In genomic region chr12:131773582-131774221, GRCh38 we compare ENCODE assay signal across 8 cellular contexts. TPM values are rescaled to one million over a fixed set of nuclear protein-coding genes. Genes with fewer than 3 reads are reported as not detected.
A peak's percentile ranks its signal among the peaks of the same experiment; 100 is the strongest.
DNase-seq lines count a peak whose midpoint lies in the region; ATAC-seq lines count a peak whose summit lies in the region.

No MANE protein-coding gene starts in this region.

- peaks cover 28% of the 10 kb centered on the region for H3K36me3 ChIP-seq in CD4-positive, alpha-beta memory T cell (ENCODE audit: insufficient read depth, low read length)

- no peaks in the 10 kb centered on the region for H3K9me3 ChIP-seq in CD4-positive, alpha-beta memory T cell (ENCODE audit: control insufficient read depth in 1 of 2, low read length in 2 of 2)

- POLR2A ChIA-PET in CD4-positive, alpha-beta memory T cell (lab: Charles Lee; ENCODE audit: partially characterized antibody), result interaction anchor here (0.7 to 1.1 kb wide), 3 partner anchors 13 to 43 kb away, joined by 3 to 5 read pairs (median 3); no protein-coding TSS in a partner anchor

- ATAC-seq in HG03097 (IDR thresholded peaks at IDR 0.05; ENCODE audit: low FRiP score, unreplicated experiment), result peak; percentile 67

- peaks cover 40 to 82% of the 10 kb centered on the region in 2 donors for H3K36me3 Mint-ChIP-seq in CD4-positive, alpha-beta memory T cell
- peaks cover 70% of the 10 kb centered on the region for H3K36me3 Mint-ChIP-seq in activated T-helper 2 cell treated with anti-CD3 and anti-CD28 coated beads, Interferon-gamma antibody, Interleukin-2, Interleukin-4, amounts not matched to agents 10 μg/mL and 5 μg/mL and 100 μg/mL, durations not matched to agents 14 hours and 24 hours and 36 hours (ENCODE audit: low read depth)

- no peak overlapping the region for H3K4me3 ChIP-seq in CD4-positive, alpha-beta memory T cell (ENCODE audit: low read length in 2 of 2)

- H3K4me1 ChIP-seq in CD4-positive, alpha-beta memory T cell (ENCODE audit: insufficient read depth, low read length), result peaks cover 9% of the 10 kb centered on the region

- peak overlapping the region; percentile 53 to 85 (median 71) for H3K27ac Mint-ChIP-seq in CD4-positive, alpha-beta memory T cell
- H3K27ac Mint-ChIP-seq in activated T-helper 2 cell treated with anti-CD3 and anti-CD28 coated beads, Interferon-gamma antibody, Interleukin-2, Interleukin-4, amounts not matched to agents 10 μg/mL and 5 μg/mL and 100 μg/mL, durations not matched to agents 14 hours and 24 hours and 36 hours, result peak overlapping the region; percentile 57

- H3K27me3 ChIP-seq in CD4-positive, alpha-beta memory T cell (ENCODE audit: insufficient read depth, low read length), result no peaks in the 10 kb centered on the region

- peak overlapping the region in 5 of 8 donors; percentile 0 to 26 (median 21) for H3K4me3 Mint-ChIP-seq in CD4-positive, alpha-beta memory T cell
- H3K4me3 Mint-ChIP-seq in activated T-helper 2 cell treated with anti-CD3 and anti-CD28 coated beads, Interferon-gamma antibody, Interleukin-2, Interleukin-4, amounts not matched to agents 10 μg/mL and 5 μg/mL and 100 μg/mL, durations not matched to agents 14 hours and 24 hours and 36 hours (ENCODE audit: low read depth), result peak overlapping the region; percentile 10

- no peak overlapping the region for H3K27ac ChIP-seq in CD4-positive, alpha-beta memory T cell (ENCODE audit: low read depth, low read length)

- no peak for DNase-seq in CD4-positive, alpha-beta memory T cell
- DNase-seq in GM19238 (ENCODE audit: insufficient read length, low spot score) (peak; percentile 65), Kasumi-1 (lab: John Stamatoyannopoulos, UW) (no peak), C1 segment of cervical spinal cord (lab: John Stamatoyannopoulos, UW) (no peak), H4 (ENCODE audit: low spot score) (no peak), amniotic stem cell (lab: John Stamatoyannopoulos, UW) (no peak)
- DNase-seq in activated T-helper 2 cell treated with anti-CD3 and anti-CD28 coated beads, Interferon-gamma antibody, Interleukin-2, Interleukin-4, amounts not matched to agents 10 μg/mL and 5 μg/mL and 100 μg/mL, durations not matched to agents 14 hours and 24 hours and 36 hours (ENCODE audit: low spot score), result no peak

- H3K27me3 Mint-ChIP-seq in CD4-positive, alpha-beta memory T cell, result no peaks in the 10 kb centered on the region
- H3K27me3 Mint-ChIP-seq in activated T-helper 2 cell treated with anti-CD3 and anti-CD28 coated beads, Interferon-gamma antibody, Interleukin-2, Interleukin-4, amounts not matched to agents 10 μg/mL and 5 μg/mL and 100 μg/mL, durations not matched to agents 14 hours and 24 hours and 36 hours (ENCODE audit: low read depth), result no peaks in the 10 kb centered on the region

- peaks cover 0 to 3% (median 0%) of the 10 kb centered on the region in 8 donors for H3K9me3 Mint-ChIP-seq in CD4-positive, alpha-beta memory T cell
- H3K9me3 Mint-ChIP-seq in activated T-helper 2 cell treated with anti-CD3 and anti-CD28 coated beads, Interferon-gamma antibody, Interleukin-2, Interleukin-4, amounts not matched to agents 10 μg/mL and 5 μg/mL and 100 μg/mL, durations not matched to agents 14 hours and 24 hours and 36 hours, result no peaks in the 10 kb centered on the region

- CTCF ChIA-PET in CD4-positive, alpha-beta memory T cell (lab: Charles Lee; ENCODE audit: partially characterized antibody), result interaction anchor here (1.0 kb wide), 1 partner anchor 26 kb away, joined by 4 read pairs; no protein-coding TSS in a partner anchor

- intact Hi-C loops in CD4-positive, alpha-beta memory T cell (cut with micrococcal nuclease), result no loop called here
- intact Hi-C loops in activated T-helper 2 cell treated with anti-CD3 and anti-CD28 coated beads, Interferon-gamma antibody, Interleukin-2, Interleukin-4, amounts not matched to agents 10 μg/mL and 5 μg/mL and 100 μg/mL, durations not matched to agents 14 hours and 24 hours and 36 hours (cut with micrococcal nuclease), result no loop called here

- peaks cover 20 to 40% (median 25%) of the 10 kb centered on the region in 4 donors for H3K4me1 Mint-ChIP-seq in CD4-positive, alpha-beta memory T cell
- H3K4me1 Mint-ChIP-seq in activated T-helper 2 cell treated with anti-CD3 and anti-CD28 coated beads, Interferon-gamma antibody, Interleukin-2, Interleukin-4, amounts not matched to agents 10 μg/mL and 5 μg/mL and 100 μg/mL, durations not matched to agents 14 hours and 24 hours and 36 hours (ENCODE audit: low read depth), result peaks cover 14% of the 10 kb centered on the region

RNA-seq across cellular contexts. Expression of gene MMP17, which starts 54.5 kb away (rescaled TPM):
- under 1 TPM; 0.32 to 0.94 TPM for total RNA-seq in CD4-positive, alpha-beta memory T cell
- not detected for polyA plus RNA-seq in CD4-positive, alpha-beta memory T cell
- total RNA-seq in activated T-helper 2 cell treated with anti-CD3 and anti-CD28 coated beads, Interferon-gamma antibody, Interleukin-2, Interleukin-4, amounts not matched to agents 10 μg/mL and 5 μg/mL and 100 μg/mL, durations not matched to agents 14 hours and 24 hours and 36 hours, result 0.25 and 0.62 TPM in 2 replicates
- 5.0 and 14.1 TPM in 2 replicates for total RNA-seq in H4 (2014; rRNA removed; shearing (Covaris generic))
